In genomic region chr2:202237787-202238233, GRCh38 we compare ENCODE assay signal across 8 cellular contexts. TPM values are rescaled to one million over a fixed set of nuclear protein-coding genes. Genes with fewer than 3 reads are reported as not detected.
DNase-seq lines count a peak whose midpoint lies in the region; ATAC-seq and TF ChIP-seq lines count a peak whose summit lies in the region.

No MANE protein-coding gene starts in this region.

- WGBS in aorta, 2 donors: 0% methylated on average over 28 to 30 of the region's 30 CpGs

- TF ChIP-seq CTCF in GM23338 (conservative IDR thresholded peaks at IDR 0.05; ENCODE audit: low read depth in 2 of 2) (no peak), fibroblast of mammary gland (conservative IDR thresholded peaks at IDR 0.05; ENCODE audit: control insufficient read depth, insufficient read depth, low read depth, low read length) (no peak)

- H3K27me3 Mint-ChIP-seq in activated CD4-positive, alpha-beta T cell treated with anti-CD3 and anti-CD28 coated beads, Interleukin-2, amount 10 ng/mL, durations not matched to agents 24 days and 14 days: no peaks in the 10 kb centered on the region
- H3K27me3 Mint-ChIP-seq in GM23338 (ENCODE audit: insufficient read depth, low read depth, poor library complexity): peaks cover 23% of the 10 kb centered on the region
- peaks cover 0 to 1% (median 0%) of the 10 kb centered on the region in 5 donors for H3K27me3 Mint-ChIP-seq in naive thymus-derived CD8-positive, alpha-beta T cell

- DNase-seq in activated CD4-positive, alpha-beta T cell treated with anti-CD3 and anti-CD28 coated beads, Interleukin-2, amount 10 ng/mL, durations not matched to agents 24 days and 14 days: peak; percentile 80
- DNase-seq in activated CD4-positive, alpha-beta T cell treated with anti-CD3 and anti-CD28 coated beads for 48 hours: no peak
- DNase-seq in GM23338 (ENCODE audit: low spot score) (peak; percentile 66), KBM-7 (peak; percentile 45), fibroblast of mammary gland (ENCODE audit: low read depth) (peak; percentile 48), aorta (peak in 1 of 2 donors; percentile 51)
- DNase-seq in activated CD8-positive, alpha-beta memory T cell treated with anti-CD3 and anti-CD28 coated beads for 48 hours (ENCODE audit: low read depth in 2 of 3, low spot score in 2 of 3): peak in 2 of 3 experiments; percentile 14 to 18
- peak in 5 of 10 donors; percentile 1 to 9 (median 4) for DNase-seq in naive thymus-derived CD8-positive, alpha-beta T cell

- H3K4me1 ChIP-seq in GM23338 (ENCODE audit: insufficient read depth) (peaks cover 15% of the 10 kb centered on the region), aorta (ENCODE audit: control insufficient read depth in 1 of 2, insufficient read depth in 2 of 2, low read length in 2 of 2) (peaks cover 0 to 1% of the 10 kb centered on the region in 2 donors)

- H3K4me3 ChIP-seq in GM23338 (peak overlapping the region; percentile 99), fibroblast of mammary gland (ENCODE audit: control insufficient read depth, low read depth, low read length) (peak overlapping the region; percentile 95), aorta (ENCODE audit: low read length in 2 of 2) (peak overlapping the region; percentile 90 to 98)

- peak overlapping the region; percentile 100 for H3K4me2 ChIP-seq in GM23338

- no peaks in the 10 kb centered on the region for H3K36me3 Mint-ChIP-seq in activated CD4-positive, alpha-beta T cell treated with anti-CD3 and anti-CD28 coated beads, Interleukin-2, amount 10 ng/mL, durations not matched to agents 24 days and 14 days (ENCODE audit: low read depth)
- peaks cover 11% of the 10 kb centered on the region; the same call in 2 of the 3 replicates for H3K36me3 Mint-ChIP-seq in GM23338 (ENCODE audit: low read depth)
- peaks cover 0 to 4% (median 2%) of the 10 kb centered on the region in 3 donors for H3K36me3 Mint-ChIP-seq in naive thymus-derived CD8-positive, alpha-beta T cell

- peaks cover 56% of the 10 kb centered on the region for H3K79me2 ChIP-seq in GM23338 (replicated peaks; ENCODE audit: insufficient read depth)

- H3K9me2 ChIP-seq in GM23338 (ENCODE audit: insufficient read depth): no peaks in the 10 kb centered on the region

- POLR2A ChIA-PET in naive thymus-derived CD8-positive, alpha-beta T cell (lab: Charles Lee): interaction anchor here (0.5 to 2.2 kb wide), 6 partner anchors 13 to 1388 kb away, joined by 3 to 25 read pairs (median 4); partner anchors contain the start of genes ALS2 and NOP58

- 0 out of 2 replicates have a peak, but pooled peaks cover 3% of the 10 kb centered on the region for H3F3A ChIP-seq in GM23338 (replicated peaks; ENCODE audit: low read depth)

- peaks cover 34% of the 10 kb centered on the region for H4K20me1 ChIP-seq in GM23338 (replicated peaks; ENCODE audit: insufficient read depth)

- no peak overlapping the region for H2AFZ ChIP-seq in GM23338

- in situ Hi-C loops in KBM-7 (cut with MboI; ENCODE audit: low pct_unique_long_range_greater_than_20kb, low sequenced_read_pairs): no loop called here

- H3K9me3 Mint-ChIP-seq in activated CD4-positive, alpha-beta T cell treated with anti-CD3 and anti-CD28 coated beads, Interleukin-2, amount 10 ng/mL, durations not matched to agents 24 days and 14 days: no peaks in the 10 kb centered on the region
- H3K9me3 Mint-ChIP-seq in GM23338: no peaks in the 10 kb centered on the region; the same call in 2 of the 3 replicates
- no peaks in the 10 kb centered on the region for H3K9me3 Mint-ChIP-seq in naive thymus-derived CD8-positive, alpha-beta T cell

- H3K27me3 ChIP-seq in GM23338 (ENCODE audit: insufficient read depth) (no peaks in the 10 kb centered on the region), aorta (ENCODE audit: control insufficient read depth in 1 of 2, insufficient read depth in 2 of 2, low read length in 1 of 2) (no peaks in the 10 kb centered on the region)

- no peaks in the 10 kb centered on the region for H3K36me3 ChIP-seq in GM23338 (ENCODE audit: insufficient read depth)
- H3K36me3 ChIP-seq in aorta (ENCODE audit: control insufficient read depth in 1 of 2, insufficient read depth in 2 of 2, low read length in 1 of 2): no peaks in the 10 kb centered on the region

- H3K4me1 Mint-ChIP-seq in activated CD4-positive, alpha-beta T cell treated with anti-CD3 and anti-CD28 coated beads, Interleukin-2, amount 10 ng/mL, durations not matched to agents 24 days and 14 days: peaks cover 22% of the 10 kb centered on the region
- peaks cover 25% of the 10 kb centered on the region; the same call in 2 of the 3 replicates for H3K4me1 Mint-ChIP-seq in GM23338
- H3K4me1 Mint-ChIP-seq in naive thymus-derived CD8-positive, alpha-beta T cell: peaks cover 17 to 50% (median 45%) of the 10 kb centered on the region in 4 donors

- intact Hi-C loops in activated CD4-positive, alpha-beta T cell treated with anti-CD3 and anti-CD28 coated beads, Interleukin-2, amount 10 ng/mL, durations not matched to agents 24 days and 14 days (cut with micrococcal nuclease): loop anchor here (1.0 to 5.0 kb wide), 3 partner anchors 27 to 787 kb away; partner anchors contain the start of genes NOP58, STRADB and TRAK2
- intact Hi-C loops in aorta (cut with DNase I): no loop called here

- H3K4me3 Mint-ChIP-seq in activated CD4-positive, alpha-beta T cell treated with anti-CD3 and anti-CD28 coated beads, Interleukin-2, amount 10 ng/mL, durations not matched to agents 24 days and 14 days: peak overlapping the region; percentile 94
- H3K4me3 Mint-ChIP-seq in GM23338: peak overlapping the region; percentile 96
- peak overlapping the region; percentile 91 to 99 (median 98) for H3K4me3 Mint-ChIP-seq in naive thymus-derived CD8-positive, alpha-beta T cell

- no peaks in the 10 kb centered on the region for H3K9me3 ChIP-seq in aorta (ENCODE audit: control insufficient read depth, low read length)

- peak; percentile 47 for ATAC-seq in GM23338
- ATAC-seq in naive thymus-derived CD8-positive, alpha-beta T cell: peak; percentile 50 to 57
- peak; percentile 64 for ATAC-seq in aorta (ENCODE audit: low FRiP score)

- peak overlapping the region; percentile 92 for H3K27ac Mint-ChIP-seq in activated CD4-positive, alpha-beta T cell treated with anti-CD3 and anti-CD28 coated beads, Interleukin-2, amount 10 ng/mL, durations not matched to agents 24 days and 14 days
- H3K27ac Mint-ChIP-seq in GM23338: peak overlapping the region; percentile 98
- peak overlapping the region; percentile 71 to 99 (median 98) for H3K27ac Mint-ChIP-seq in naive thymus-derived CD8-positive, alpha-beta T cell

- H3K27ac ChIP-seq in GM23338 (ENCODE audit: low read depth) (peak overlapping the region; percentile 96), aorta (ENCODE audit: low read depth in 1 of 2, low read length in 2 of 2) (peak overlapping the region in 1 of 2 donors; percentile 4)

TF ChIP-seq in GM23338, 12 proteins besides CTCF, POLR2A, EP300 and RAD21 (continues in another document):
- TF ChIP-seq EZH2 (IDR thresholded peaks at IDR 0.05; ENCODE audit: low read depth, unreplicated experiment) (no peak), REST (IDR thresholded peaks at IDR 0.05; ENCODE audit: unreplicated experiment) (no peak)

RNA-seq across cellular contexts. Expression of gene SUMO1, which starts 0.6 kb away (rescaled TPM):
- total RNA-seq in activated CD4-positive, alpha-beta T cell treated with anti-CD3 and anti-CD28 coated beads, Interleukin-2, amount 10 ng/mL, durations not matched to agents 24 days and 14 days: 121 and 127 TPM in 2 replicates
- 217 and 246 TPM in 2 replicates for total RNA-seq in GM23338 (2014; rRNA removed; shearing (Covaris generic))
- polyA plus RNA-seq in GM23338 (2016; fragmentation: Nextera tagmentation; extraction: Ambion mirVana) (418 and 507 TPM in 2 replicates), aorta (100 to 1,000 TPM in 1 of 2 donors, 10 to 100 TPM in 1; 85.4 to 161 TPM)
- total RNA-seq in naive thymus-derived CD8-positive, alpha-beta T cell: 10 to 100 TPM; 53.0 to 57.7 TPM
- polyA plus RNA-seq in naive thymus-derived CD8-positive, alpha-beta T cell: 100 to 1,000 TPM; 136 to 166 (median 164) TPM
- 10 to 100 TPM; 57.4 to 62.4 TPM for total RNA-seq in aorta

RNA-seq across cellular contexts. Expression of gene NOP58, which starts 27.8 kb away (rescaled TPM):
- total RNA-seq in activated CD4-positive, alpha-beta T cell treated with anti-CD3 and anti-CD28 coated beads, Interleukin-2, amount 10 ng/mL, durations not matched to agents 24 days and 14 days: 221 and 228 TPM in 2 replicates
- 174 and 216 TPM in 2 replicates for total RNA-seq in GM23338 (2014; rRNA removed; shearing (Covaris generic))
- polyA plus RNA-seq in GM23338 (2016; fragmentation: Nextera tagmentation; extraction: Ambion mirVana): 178 and 236 TPM in 2 replicates
- 100 to 1,000 TPM; 130 to 132 TPM for total RNA-seq in naive thymus-derived CD8-positive, alpha-beta T cell
- 100 to 1,000 TPM in 1 of 3 donors, 10 to 100 TPM in 2; 89.1 to 106 (median 96.5) TPM for polyA plus RNA-seq in naive thymus-derived CD8-positive, alpha-beta T cell
- total RNA-seq in aorta: 10 to 100 TPM; 42.4 to 49.2 TPM
- 100 to 1,000 TPM in 1 of 2 donors, 10 to 100 TPM in 1; 29.2 to 102 TPM for polyA plus RNA-seq in aorta
